Comparison of ENCODE assay signal across 23 cellular contexts in the genomic region with DNA sequence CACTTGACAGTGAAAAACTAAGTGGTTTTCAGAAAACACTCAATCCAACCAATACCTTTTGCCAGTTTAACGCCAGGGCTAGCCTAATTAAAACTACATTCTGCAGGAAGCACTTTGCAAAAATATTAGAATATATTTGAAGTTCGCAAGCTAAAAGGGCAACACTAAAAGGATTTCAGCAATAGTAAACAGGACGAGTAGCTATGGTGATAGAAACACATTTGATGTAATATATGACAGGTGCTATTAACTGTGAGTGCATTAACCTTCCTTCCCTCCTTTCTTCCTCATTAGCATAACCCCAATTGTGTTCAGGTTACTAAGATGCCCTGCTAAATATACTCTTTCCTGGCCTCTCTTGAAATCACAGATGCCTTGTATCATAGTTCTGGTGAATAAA.
"Had no signal": no experiment of that assay in that cellular context is flagged by ENCODE, and none has a peak within 500 bp of the region (broad histone marks: within the 10 kb centered on the region; RNA-seq: fewer than 3 reads in every experiment).

No MANE protein-coding gene starts in this region.

- H3K4me3 Mint-ChIP-seq: naive thymus-derived CD8-positive, alpha-beta T cell; nephron; neural progenitor cell; stimulated activated memory B cell treated with anti-CD40 and anti-IgM and Interleukin-4, amounts not matched to agents 10 μg/mL and 1 μg/mL and 100 μg/mL, for 72 hours had no signal

- H3K36me3 Mint-ChIP-seq: naive thymus-derived CD8-positive, alpha-beta T cell; neural progenitor cell had no signal

- DNase-seq: kidney; left colon; left lung; lower lobe of right lung; mammary epithelial cell; mesenchymal stem cell; naive thymus-derived CD8-positive, alpha-beta T cell; occipital lobe; ovary; right lobe of liver; stimulated activated CD4-positive, alpha-beta T cell treated with anti-CD3 and anti-CD28 coated beads, Interleukin-1b, Interleukin-23, amount 100 ng/mL, for 48 hours; stimulated activated CD4-positive, alpha-beta T cell treated with anti-CD3 and anti-CD28 coated beads, Interleukin-2, amount 100 ng/mL, for 48 hours; stimulated activated CD4-positive, alpha-beta T cell treated with anti-CD3 and anti-CD28 coated beads, Interleukin-4, amount 100 ng/mL, for 4 hours; stimulated activated CD8-positive, alpha-beta memory T cell treated with anti-CD3 and anti-CD28 coated beads, Interleukin-4, amount 100 ng/mL, for 48 hours; stimulated activated naive CD8-positive, alpha-beta T cell treated with anti-CD3 and anti-CD28 coated beads, Interleukin-15, Interleukin-2, amounts not matched to agents 100 U/mL and 50 U/mL, for 24 hours; stomach; tibial artery; trophoblast cell; upper lobe of right lung had no signal

- H3K9me3 Mint-ChIP-seq: naive thymus-derived CD8-positive, alpha-beta T cell; nephron; neural progenitor cell; stimulated activated memory B cell treated with anti-CD40 and anti-IgM and Interleukin-4, amounts not matched to agents 10 μg/mL and 1 μg/mL and 100 μg/mL, for 72 hours had no signal

- H3K27me3 Mint-ChIP-seq: stimulated activated memory B cell treated with anti-CD40 and anti-IgM and Interleukin-4, amounts not matched to agents 10 μg/mL and 1 μg/mL and 100 μg/mL, for 72 hours had no signal

- ATAC-seq: left colon; left lung; lower lobe of right lung; naive thymus-derived CD8-positive, alpha-beta T cell; right lobe of liver; stimulated activated memory B cell treated with anti-CD40 and anti-IgM and Interleukin-4, amounts not matched to agents 10 μg/mL and 1 μg/mL and 100 μg/mL, for 72 hours; stimulated activated naive CD8-positive, alpha-beta T cell treated with anti-CD3 and anti-CD28 coated beads, Interleukin-15, Interleukin-2, amounts not matched to agents 100 U/mL and 50 U/mL, for 24 hours; upper lobe of right lung had no signal

- H3K27ac Mint-ChIP-seq: naive thymus-derived CD8-positive, alpha-beta T cell; nephron; neural progenitor cell; progenitor cell of endocrine pancreas; stimulated activated memory B cell treated with anti-CD40 and anti-IgM and Interleukin-4, amounts not matched to agents 10 μg/mL and 1 μg/mL and 100 μg/mL, for 72 hours had no signal
